In the genomic region with DNA sequence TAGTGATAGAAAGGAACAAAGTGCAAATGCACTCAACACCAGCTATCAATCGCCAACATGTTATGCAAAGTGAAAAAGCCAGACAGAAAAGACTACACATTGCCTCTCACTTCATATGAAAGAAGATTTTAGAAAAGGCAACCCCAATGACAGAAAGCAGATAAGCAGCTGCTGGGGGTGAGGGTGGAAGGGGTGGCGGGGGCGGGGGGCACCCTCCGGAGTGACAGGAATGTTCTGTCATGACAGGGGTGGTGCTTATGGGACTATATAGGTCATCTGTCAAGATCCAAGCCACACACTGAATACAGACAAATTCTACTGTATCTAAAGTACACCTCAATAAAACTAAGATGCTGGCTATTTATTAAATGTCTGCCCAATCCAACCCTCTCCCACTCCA, we compare ENCODE assay signal across 10 cellular contexts. TPM values are rescaled to one million over a fixed set of nuclear protein-coding genes. Genes with fewer than 3 reads are reported as not detected.
A peak's percentile ranks its signal among the peaks of the same experiment; 100 is the strongest.
DNase-seq lines count a peak whose midpoint lies in the region; ATAC-seq and TF ChIP-seq lines count a peak whose summit lies in the region.
"Had no signal": no experiment of that assay in that cellular context is flagged by ENCODE, and none has a peak within 500 bp of the region (broad histone marks: within the 10 kb centered on the region; RNA-seq: fewer than 3 reads in every experiment).

No MANE protein-coding gene starts in this region.

- POLR2A ChIA-PET in Caco-2 (lab: Charles Lee) = no interaction called here

- peaks cover 88% of the 10 kb centered on the region for H3K36me3 Mint-ChIP-seq in Caco-2 (ENCODE audit: insufficient read depth, unreplicated experiment)

- peak overlapping the region; percentile 60 for H3K4me2 ChIP-seq in BLaER1

- 88% methylated on average over 4 of the region's 4 CpGs for WGBS in prostate gland

- H3K4me1 ChIP-seq in BLaER1 (peaks cover 96% of the 10 kb centered on the region), RWPE2 (ENCODE audit: insufficient read depth, poor library complexity, severe bottlenecking) (peaks cover 55% of the 10 kb centered on the region), prostate gland (replicated peaks) (peaks cover 30% of the 10 kb centered on the region), Caco-2 (no peaks in the 10 kb centered on the region)

- peaks cover 18% of the 10 kb centered on the region for H3K4me1 Mint-ChIP-seq in Caco-2 (ENCODE audit: low read depth, unreplicated experiment)

- H3K27me3 ChIP-seq in BLaER1 = no peaks in the 10 kb centered on the region
- no peaks in the 10 kb centered on the region for H3K27me3 ChIP-seq in RWPE2 (ENCODE audit: insufficient read depth, poor library complexity, severe bottlenecking)
- no peaks in the 10 kb centered on the region for H3K27me3 ChIP-seq in prostate gland (replicated peaks; ENCODE audit: insufficient read depth)
- no peaks in the 10 kb centered on the region for H3K27me3 ChIP-seq in Caco-2 (replicated peaks; ENCODE audit: control insufficient read depth, insufficient read depth, low read length)

- no peak overlapping the region for H3K4me3 ChIP-seq in BLaER1
- H3K4me3 ChIP-seq in RWPE2 (ENCODE audit: severe bottlenecking) = no peak overlapping the region
- no peak overlapping the region for H3K4me3 ChIP-seq in prostate gland
- no peak overlapping the region for H3K4me3 ChIP-seq in Caco-2 (ENCODE audit: low read depth, low read length)
- H3K4me3 ChIP-seq: SK-N-MC had no signal

- DNase-seq in RWPE2 (ENCODE audit: low spot score) (no peak), erythroblast (lab: John Stamatoyannopoulos, UW) (peak; percentile 77), prostate gland (ENCODE audit: low spot score) (no peak), GM03348 (ENCODE audit: low spot score) (no peak), Caco-2 (no peak)
- no peak for DNase-seq in stimulated activated CD4-positive, alpha-beta T cell treated with anti-CD3 and anti-CD28 coated beads, Interleukin-4, amount 100 ng/mL, for 24 hours
- DNase-seq: NCI-H187 treated with DMSO at 0.1 percent for 48 hours had no signal

- peaks cover 89% of the 10 kb centered on the region for H3K36me3 ChIP-seq in BLaER1
- peaks cover 81% of the 10 kb centered on the region for H3K36me3 ChIP-seq in RWPE2 (ENCODE audit: low read depth)
- H3K36me3 ChIP-seq in prostate gland = no peaks in the 10 kb centered on the region
- H3K36me3 ChIP-seq in Caco-2 (ENCODE audit: control insufficient read depth, insufficient read depth, low read length) = peaks cover 7% of the 10 kb centered on the region

- no peak overlapping the region for H3K4me3 Mint-ChIP-seq in Caco-2 (ENCODE audit: unreplicated experiment)

- CTCF ChIA-PET in Caco-2 (lab: Charles Lee) = no interaction called here

- H3K9ac ChIP-seq in BLaER1 = no peak overlapping the region

- TF ChIP-seq POLR2A in erythroblast (IDR thresholded peaks at IDR 0.05; ENCODE audit: low read length) (no peak), prostate gland (IDR thresholded peaks at IDR 0.05) (no peak)

- no TSS peak for BruUV-seq in Caco-2 (replicated peaks; lab: Mats Ljungman, UMichigan)

- intact Hi-C loops in prostate gland (cut with DNase I) = no loop called here
- intact Hi-C loops in Caco-2 (cut with micrococcal nuclease; ENCODE audit: unreplicated experiment) = no loop called here

- no peaks in the 10 kb centered on the region for H3K27me3 Mint-ChIP-seq in Caco-2 (ENCODE audit: insufficient read depth, unreplicated experiment)

- no peak for TF ChIP-seq CTCF in RWPE2 (IDR thresholded peaks at IDR 0.05; ENCODE audit: poor library complexity, severe bottlenecking)
- no peak for TF ChIP-seq CTCF in prostate gland (IDR thresholded peaks at IDR 0.05)
- TF ChIP-seq CTCF in Caco-2 (IDR thresholded peaks at IDR 0.05; ENCODE audit: insufficient read depth in 1 of 2, low read depth in 1 of 2, low read length in 1 of 2, severe bottlenecking in 1 of 2, unreplicated experiment in 1 of 2) = no peak

- H3K27ac Mint-ChIP-seq in Caco-2 (ENCODE audit: unreplicated experiment) = no peak overlapping the region

- peaks cover 99% of the 10 kb centered on the region for H4K20me1 ChIP-seq in BLaER1

- no peak overlapping the region for H3K27ac ChIP-seq in BLaER1
- peak overlapping the region; percentile 87 for H3K27ac ChIP-seq in RWPE2 (ENCODE audit: poor library complexity, severe bottlenecking)
- peak overlapping the region; percentile 71 to 80 for H3K27ac ChIP-seq in prostate gland
- H3K27ac ChIP-seq: SK-N-MC had no signal

- ATAC-seq in RWPE2 (ENCODE audit: low read depth) = no peak
- no peak for ATAC-seq in GM21619 (IDR thresholded peaks at IDR 0.05; ENCODE audit: unreplicated experiment)

- H3K9me3 ChIP-seq in BLaER1 = no peaks in the 10 kb centered on the region
- H3K9me3 ChIP-seq in RWPE2 (ENCODE audit: severe bottlenecking) = no peaks in the 10 kb centered on the region
- H3K9me3 ChIP-seq in prostate gland = no peaks in the 10 kb centered on the region
- H3K9me3 ChIP-seq in Caco-2 = no peaks in the 10 kb centered on the region

- H3K9me3 Mint-ChIP-seq in Caco-2 (ENCODE audit: unreplicated experiment) = no peaks in the 10 kb centered on the region

RNA-seq across cellular contexts. Expression of a gene that starts 10.7 kb away (rescaled TPM):
- total RNA-seq in prostate gland (100 to 1,000 TPM; 127 to 171 TPM), Caco-2 (2022) (250 and 270 TPM in 2 replicates)

Comparison
In these comparisons a context has a peak if more than half of its experiments do, and no peak if none do; other contexts are left out.
1. DNase-seq: peak in erythroblast (2 of 2); none in RWPE2 (single experiment), prostate gland (single experiment), GM03348 (single experiment), Caco-2 (0 of 2) and stimulated activated CD4-positive, alpha-beta T cell treated with anti-CD3 and anti-CD28 coated beads, Interleukin-4, amount 100 ng/mL, for 24 hours (single experiment).